In the genomic region with DNA sequence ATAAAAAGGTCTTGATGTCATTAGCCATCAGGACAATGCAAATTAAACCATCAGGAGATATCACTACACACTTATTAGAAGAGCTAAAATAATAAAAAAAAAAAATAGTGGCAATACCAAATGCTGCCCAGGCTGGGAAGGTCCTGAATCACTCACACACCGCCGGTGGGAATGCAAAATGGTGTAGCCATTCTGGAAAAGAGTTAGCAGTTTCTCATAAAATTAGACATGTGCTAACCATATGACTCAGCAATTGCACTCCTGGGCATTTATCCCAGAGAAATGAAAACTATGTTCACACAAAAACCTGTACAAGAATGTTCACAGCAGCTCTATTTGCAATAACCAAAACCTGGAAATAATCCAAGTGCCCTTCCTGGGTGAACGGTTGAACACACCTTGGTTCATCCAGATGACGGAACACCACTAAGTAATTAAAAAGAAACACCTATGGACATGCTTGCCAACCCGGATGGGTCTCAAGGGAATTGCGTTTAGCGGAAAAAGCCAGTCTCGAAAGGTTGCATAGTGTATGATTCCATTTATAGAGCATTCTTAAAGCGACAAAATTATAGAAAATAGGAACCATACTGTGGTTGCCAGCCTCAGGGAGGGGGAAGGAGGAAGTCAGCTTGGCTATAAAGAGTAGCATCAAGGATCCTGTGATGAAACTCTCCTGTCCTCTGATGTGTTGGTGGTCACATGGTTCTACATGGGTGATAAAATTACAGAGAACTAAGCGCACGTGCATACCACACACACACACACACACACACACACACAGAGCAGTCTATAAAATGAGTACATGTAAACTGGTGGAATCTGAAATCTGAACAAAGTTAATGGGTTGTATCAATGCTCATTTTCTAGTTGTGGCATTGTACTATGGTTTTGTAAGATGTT, we compare ENCODE assay signal across 8 cellular contexts. TPM values are rescaled to one million over a fixed set of nuclear protein-coding genes. Genes with fewer than 3 reads are reported as not detected.
A peak's percentile ranks its signal among the peaks of the same experiment; 100 is the strongest.
DNase-seq lines count a peak whose midpoint lies in the region; ATAC-seq, FAIRE-seq and TF ChIP-seq lines count a peak whose summit lies in the region.

No MANE protein-coding gene starts in this region.

- H3K9me3 Mint-ChIP-seq in naive thymus-derived CD8-positive, alpha-beta T cell: peaks cover 0 to 2% (median 0%) of the 10 kb centered on the region in 9 donors

- DNase-seq in D721Med (ENCODE audit: insufficient read length, low spot score) (no peak), SW480 (ENCODE audit: low spot score) (peak; percentile 17)
- peak; percentile 52 for DNase-seq in effector CD4-positive, alpha-beta T cell
- DNase-seq in naive thymus-derived CD8-positive, alpha-beta T cell: peak in 8 of 10 donors; percentile 21 to 62 (median 54)

- no peak for TF ChIP-seq RAD21 in Ishikawa (IDR thresholded peaks at IDR 0.05; ENCODE audit: low read depth)

- no peaks in the 10 kb centered on the region for H3K27me3 Mint-ChIP-seq in naive thymus-derived CD8-positive, alpha-beta T cell

- FAIRE-seq in D721Med (lab: Jason Lieb, UNC): peak; percentile 29

- H3K4me3 Mint-ChIP-seq in naive thymus-derived CD8-positive, alpha-beta T cell: peak overlapping the region; percentile 33 to 94 (median 72)

- H3K4me1 Mint-ChIP-seq in naive thymus-derived CD8-positive, alpha-beta T cell: peaks cover 45 to 83% (median 79%) of the 10 kb centered on the region in 4 donors

- H3K36me3 Mint-ChIP-seq in naive thymus-derived CD8-positive, alpha-beta T cell: peaks cover 0 to 22% (median 0%) of the 10 kb centered on the region in 3 donors

- ATAC-seq in GM19452 (IDR thresholded peaks at IDR 0.05; ENCODE audit: unreplicated experiment) (peak; percentile 26), GM19328 (IDR thresholded peaks at IDR 0.05; ENCODE audit: unreplicated experiment) (no peak), HG02763 (IDR thresholded peaks at IDR 0.05; ENCODE audit: unreplicated experiment) (no peak)
- peak; percentile 16 to 72 for ATAC-seq in naive thymus-derived CD8-positive, alpha-beta T cell

- peak; percentile 93 for TF ChIP-seq EP300 in Ishikawa (IDR thresholded peaks at IDR 0.05; ENCODE audit: borderline replicate concordance)

- TF ChIP-seq CTCF in D721Med (IDR thresholded peaks at IDR 0.05; ENCODE audit: insufficient read depth, missing control alignments): no peak

- H3K27ac Mint-ChIP-seq in naive thymus-derived CD8-positive, alpha-beta T cell: peak overlapping the region; percentile 53 to 98 (median 80)

- POLR2A ChIA-PET in naive thymus-derived CD8-positive, alpha-beta T cell (lab: Charles Lee): interaction anchor here (0.7 to 1.3 kb wide), 2 partner anchors 15 to 28 kb away, joined by 4 read pairs; no protein-coding TSS in a partner anchor

TF ChIP-seq in Ishikawa, 13 proteins besides CTCF, POLR2A, EP300 and RAD21:
- TF ChIP-seq CREB1 (IDR thresholded peaks at IDR 0.05; ENCODE audit: low read depth) (no peak), FOXM1 (IDR thresholded peaks at IDR 0.05; ENCODE audit: borderline replicate concordance, low read depth) (peak; percentile 89), NFIC (IDR thresholded peaks at IDR 0.05) (peak; percentile 96), EGR1 (IDR thresholded peaks at IDR 0.05) (no peak), YY1 (IDR thresholded peaks at IDR 0.05; ENCODE audit: low read depth) (no peak; the same call in 1 of the 2 replicates), CEBPB (IDR thresholded peaks at IDR 0.05) (peak; percentile 16; the same call in 1 of the 2 replicates), REST (IDR thresholded peaks at IDR 0.05; ENCODE audit: low read depth) (0 out of 2 replicates have a peak, but pooled peaks have one; percentile 2), TAF1 (IDR thresholded peaks at IDR 0.05; ENCODE audit: low read depth) (no peak), ZBTB7A (IDR thresholded peaks at IDR 0.05; ENCODE audit: low read depth) (no peak), TEAD4 (IDR thresholded peaks at IDR 0.05) (peak; percentile 75), TCF12 (IDR thresholded peaks at IDR 0.05; ENCODE audit: low read depth) (peak; percentile 86)
- TF ChIP-seq, protein P1, sequence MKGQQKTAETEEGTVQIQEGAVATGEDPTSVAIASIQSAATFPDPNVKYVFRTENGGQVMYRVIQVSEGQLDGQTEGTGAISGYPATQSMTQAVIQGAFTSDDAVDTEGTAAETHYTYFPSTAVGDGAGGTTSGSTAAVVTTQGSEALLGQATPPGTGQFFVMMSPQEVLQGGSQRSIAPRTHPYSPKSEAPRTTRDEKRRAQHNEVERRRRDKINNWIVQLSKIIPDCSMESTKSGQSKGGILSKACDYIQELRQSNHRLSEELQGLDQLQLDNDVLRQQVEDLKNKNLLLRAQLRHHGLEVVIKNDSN (IDR thresholded peaks at IDR 0.05): peak; percentile 41
- TF ChIP-seq, protein P2, sequence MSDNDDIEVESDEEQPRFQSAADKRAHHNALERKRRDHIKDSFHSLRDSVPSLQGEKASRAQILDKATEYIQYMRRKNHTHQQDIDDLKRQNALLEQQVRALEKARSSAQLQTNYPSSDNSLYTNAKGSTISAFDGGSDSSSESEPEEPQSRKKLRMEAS (IDR thresholded peaks at IDR 0.05): peak; percentile 84; the same call in 1 of the 2 replicates

RNA-seq across cellular contexts. Expression of gene MBP, which starts 4.6 kb away (rescaled TPM):
- 100 to 1,000 TPM in 1 of 2 experiments, 10 to 100 TPM in 1; 99.9 to 108 TPM for total RNA-seq in naive thymus-derived CD8-positive, alpha-beta T cell
- polyA plus RNA-seq in naive thymus-derived CD8-positive, alpha-beta T cell: 100 to 1,000 TPM in 2 of 3 donors, 10 to 100 TPM in 1; 89.2 to 148 (median 105) TPM

Comparison
In these comparisons a context has a peak if more than half of its experiments do, and no peak if none do; other contexts are left out.
1. ATAC-seq: peak in GM19452 (single experiment) and naive thymus-derived CD8-positive, alpha-beta T cell (2 of 2); none in GM19328 (single experiment) and HG02763 (single experiment).